In the genomic region with DNA sequence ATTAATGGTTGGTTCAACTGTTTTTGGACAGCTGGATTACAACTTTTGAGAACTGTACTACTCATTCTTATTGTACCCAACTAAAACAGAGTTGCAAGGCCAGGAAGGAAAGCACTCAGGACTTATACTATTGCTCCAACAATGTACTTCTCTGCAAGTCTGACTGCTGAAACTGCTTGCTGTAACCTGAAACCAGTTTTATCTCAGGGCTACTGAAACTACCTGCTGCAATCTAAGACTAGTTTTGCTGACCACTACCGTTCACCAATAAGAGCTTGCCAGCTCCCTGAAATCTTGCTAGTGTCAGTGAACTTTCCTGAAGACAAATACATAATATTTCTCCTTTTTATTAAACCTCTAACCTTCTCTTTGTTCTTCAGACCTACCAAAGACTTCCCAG, we compare ENCODE assay signal across 23 cellular contexts.
DNase-seq lines count a peak whose midpoint lies in the region; ATAC-seq and TF ChIP-seq lines count a peak whose summit lies in the region.
"Had no signal": no experiment of that assay in that cellular context is flagged by ENCODE, and none has a peak within 500 bp of the region (broad histone marks: within the 10 kb centered on the region; RNA-seq: fewer than 3 reads in every experiment).

No MANE protein-coding gene starts in this region.

- POLR2A ChIA-PET in IMR-90 (lab: Charles Lee; ENCODE audit: unreplicated experiment), result no interaction called here

- no peak overlapping the region for H2AK5ac ChIP-seq in IMR-90 (ENCODE audit: low read depth, low read length)

- no peaks in the 10 kb centered on the region for H3K9me3 Mint-ChIP-seq in GM23338
- H3K9me3 Mint-ChIP-seq: T-helper 1 cell treated with Interleukin-12 subunit alpha and Interleukin-12 subunit beta and Interleukin-4 antibody, amounts not matched to agents 30 μg/mL and 1 μg/mL, for 36 hours had no signal

- H3K9me3 ChIP-seq in IMR-90 (ENCODE audit: control insufficient read depth, insufficient read depth, low read length), result no peaks in the 10 kb centered on the region
- H3K9me3 ChIP-seq: lower lobe of right lung, mucosa of descending colon, prostate gland, vagina had no signal

- H4K20me1 ChIP-seq in GM23338 (replicated peaks; ENCODE audit: insufficient read depth) (no peaks in the 10 kb centered on the region), IMR-90 (ENCODE audit: insufficient read depth, low read length) (no peaks in the 10 kb centered on the region)

- no peak overlapping the region for H4K5ac ChIP-seq in IMR-90 (ENCODE audit: low read depth, low read length)

- WGBS in IMR-90 (ENCODE audit: extremely low coverage in 2 of 2, insufficient read length in 1 of 2), 2 experiments, result 14% methylated on average over 1 of the region's 1 CpG; no CpG with 5 or more reads in 1 of the 2 experiments

- no peak overlapping the region for H3K27ac Mint-ChIP-seq in GM23338
- H3K27ac Mint-ChIP-seq: activated CD4-positive, alpha-beta T cell treated with anti-CD3 and anti-CD28 coated beads for 36 hours; CD14-positive monocyte; endodermal cell; stimulated activated naive CD8-positive, alpha-beta T cell treated with anti-CD3 and anti-CD28 coated beads, Interleukin-15, Interleukin-2, amounts not matched to agents 100 ng/mL and 50 ng/mL, for 24 hours; T-helper 1 cell treated with Interleukin-12 subunit alpha and Interleukin-12 subunit beta and Interleukin-4 antibody, amounts not matched to agents 30 μg/mL and 1 μg/mL, for 36 hours had no signal

- H3K4ac ChIP-seq in IMR-90 (ENCODE audit: low read depth, low read length), result no peak overlapping the region

- no peak overlapping the region for H2BK20ac ChIP-seq in IMR-90 (ENCODE audit: low read depth, low read length)

- DNase-seq in GM23338 (ENCODE audit: low spot score), result peak; percentile 53
- DNase-seq in IMR-90, result peak; percentile 11
- peak; percentile 10 for DNase-seq in amniotic epithelial cell (ENCODE audit: low read depth)
- peak; percentile 40 for DNase-seq in iPS DF 19.7 (ENCODE audit: low read depth, low spot score)
- no peak for DNase-seq in DMS 273 (lab: John Stamatoyannopoulos, UW; ENCODE audit: unreplicated experiment)
- DNase-seq in nucleus accumbens (lab: John Stamatoyannopoulos, UW), result no peak
- DNase-seq: activated CD4-positive, alpha-beta T cell treated with anti-CD3 and anti-CD28 coated beads for 36 hours; activated CD8-positive, alpha-beta memory T cell treated with anti-CD3 and anti-CD28 coated beads for 24 hours; activated gamma-delta T cell treated with Interleukin-2 at 50 U/mL for 16 hours; activated T-cell treated with anti-CD3 and anti-CD28 coated beads, Interleukin-2, amount 50 U/mL, for 1 hour; endodermal cell; kidney; lower lobe of right lung; mucosa of descending colon; NCI-H1048 had no signal

- H2AFZ ChIP-seq in GM23338 (peak overlapping the region; percentile 83; the same call in 1 of the 2 replicates), IMR-90 (replicated peaks; ENCODE audit: low read length, poor library complexity) (no peak overlapping the region)

- H3K27me3 ChIP-seq in GM23338 (ENCODE audit: insufficient read depth) (no peaks in the 10 kb centered on the region), IMR-90 (ENCODE audit: control insufficient read depth, insufficient read depth, low read length) (peaks cover 24% of the 10 kb centered on the region)
- H3K27me3 ChIP-seq: vagina had no signal

- dilution Hi-C loops in IMR-90 (cut with HindIII; ENCODE audit: low sequenced_read_pairs, unreplicated experiment), result no loop called here

- no peak overlapping the region for H3K9ac ChIP-seq in IMR-90 (ENCODE audit: low read depth, low read length)

- no peak overlapping the region for H3K18ac ChIP-seq in IMR-90 (ENCODE audit: low read depth, low read length)

- no peak for TF ChIP-seq RAD21 in IMR-90 (IDR thresholded peaks at IDR 0.05; ENCODE audit: low read length)

- no TSS peak for BruUV-seq in IMR-90 (replicated peaks; lab: Mats Ljungman, UMichigan)

- H3K36me3 Mint-ChIP-seq in GM23338 (ENCODE audit: low read depth), result no peaks in the 10 kb centered on the region
- H3K36me3 Mint-ChIP-seq: CD14-positive monocyte had no signal

- no peaks in the 10 kb centered on the region for H3K27me3 Mint-ChIP-seq in GM23338 (ENCODE audit: insufficient read depth, low read depth, poor library complexity)

- in situ Hi-C loops in IMR-90 (cut with MboI; ENCODE audit: low sequenced_read_pairs), result no loop called here

- H3K4me2 ChIP-seq in GM23338, result no peak overlapping the region
- no peak overlapping the region for H3K4me2 ChIP-seq in IMR-90 (ENCODE audit: low read depth, low read length)

- H3F3A ChIP-seq in GM23338 (replicated peaks; ENCODE audit: low read depth), result no peaks in the 10 kb centered on the region

- intact Hi-C loops in IMR-90 (cut with micrococcal nuclease), result no loop called here

- H3K79me2 ChIP-seq in GM23338 (replicated peaks; ENCODE audit: insufficient read depth), result no peaks in the 10 kb centered on the region

- H3K27ac ChIP-seq in GM23338 (ENCODE audit: low read depth) (no peak overlapping the region), IMR-90 (ENCODE audit: insufficient read depth, low read length) (no peak overlapping the region)
- H3K27ac ChIP-seq: lower lobe of right lung, prostate gland, SK-N-MC, vagina had no signal

- H2BK5ac ChIP-seq in IMR-90 (ENCODE audit: low read depth, low read length, poor library complexity, severe bottlenecking), result no peak overlapping the region

- no peak overlapping the region for H3K4me3 Mint-ChIP-seq in GM23338
- H3K4me3 Mint-ChIP-seq: activated CD4-positive, alpha-beta T cell treated with anti-CD3 and anti-CD28 coated beads for 36 hours; CD14-positive monocyte; endodermal cell; neural crest cell; stimulated activated naive CD8-positive, alpha-beta T cell treated with anti-CD3 and anti-CD28 coated beads, Interleukin-15, Interleukin-2, amounts not matched to agents 100 ng/mL and 50 ng/mL, for 24 hours; T-helper 1 cell treated with Interleukin-12 subunit alpha and Interleukin-12 subunit beta and Interleukin-4 antibody, amounts not matched to agents 30 μg/mL and 1 μg/mL, for 36 hours had no signal

- no peak overlapping the region for H3K56ac ChIP-seq in IMR-90 (ENCODE audit: extremely low read depth, insufficient read depth, low read length)

- peaks cover 3% of the 10 kb centered on the region; the same call in 1 of the 3 replicates for H3K4me1 Mint-ChIP-seq in GM23338
- H3K4me1 Mint-ChIP-seq: activated CD4-positive, alpha-beta T cell treated with anti-CD3 and anti-CD28 coated beads for 36 hours; CD14-positive monocyte; endodermal cell had no signal

- H3K14ac ChIP-seq in IMR-90 (replicated peaks; ENCODE audit: low read depth, low read length), result no peak overlapping the region

- H2BK15ac ChIP-seq in IMR-90 (ENCODE audit: low read depth, low read length), result no peak overlapping the region

- no peaks in the 10 kb centered on the region for H3K9me1 ChIP-seq in IMR-90 (ENCODE audit: insufficient read depth, low read length)

- ATAC-seq in GM23338, result peak; percentile 74
- ATAC-seq in IMR-90 (ENCODE audit: low read depth), result no peak
- no peak for ATAC-seq in activated CD4-positive, CD25-positive, alpha-beta regulatory T cell treated with anti-CD3 and anti-CD28 coated beads, Interleukin-2, amount 50 U/mL, for 24 hours
- ATAC-seq: activated CD4-positive, alpha-beta T cell treated with anti-CD3 and anti-CD28 coated beads for 36 hours; lower lobe of right lung had no signal

- no peak overlapping the region for H3K23ac ChIP-seq in IMR-90 (ENCODE audit: low read depth, low read length)

- H3K9me2 ChIP-seq in GM23338 (ENCODE audit: insufficient read depth), result peaks cover 3% of the 10 kb centered on the region; the same call in 1 of the 2 replicates

- H3K4me1 ChIP-seq in GM23338 (ENCODE audit: insufficient read depth) (no peaks in the 10 kb centered on the region), IMR-90 (ENCODE audit: control insufficient read depth, insufficient read depth, low read length) (no peaks in the 10 kb centered on the region)
- H3K4me1 ChIP-seq: lower lobe of right lung, prostate gland, vagina had no signal

- no peak overlapping the region for H4K8ac ChIP-seq in IMR-90 (ENCODE audit: low read depth in 2 of 2, low read length in 2 of 2)

- H3K36me3 ChIP-seq in GM23338 (ENCODE audit: insufficient read depth), result no peaks in the 10 kb centered on the region
- H3K36me3 ChIP-seq in IMR-90 (ENCODE audit: control insufficient read depth, insufficient read depth, low read length), result no peaks in the 10 kb centered on the region
- H3K36me3 ChIP-seq: lower lobe of right lung, prostate gland, vagina had no signal

- no peak for TF ChIP-seq CTCF in GM23338 (conservative IDR thresholded peaks at IDR 0.05; ENCODE audit: low read depth in 2 of 2)
- no peak for TF ChIP-seq CTCF in IMR-90 (conservative IDR thresholded peaks at IDR 0.05; ENCODE audit: low read depth, low read length)

- H4K91ac ChIP-seq in IMR-90 (ENCODE audit: insufficient read depth, low read depth, low read length), result no peak overlapping the region

- H2AK9ac ChIP-seq in IMR-90 (replicated peaks; ENCODE audit: low read depth, low read length, poor library complexity), result no peak overlapping the region

- H3K79me1 ChIP-seq in IMR-90 (ENCODE audit: low read depth in 1 of 2, low read length in 2 of 2), result no peaks in the 10 kb centered on the region

- H3K4me3 ChIP-seq in GM23338 (no peak overlapping the region), IMR-90 (ENCODE audit: insufficient read depth, low read depth, low read length) (no peak overlapping the region)
- H3K4me3 ChIP-seq: lower lobe of right lung, mucosa of descending colon, prostate gland, SK-N-MC, vagina had no signal

- no peak overlapping the region for H2BK120ac ChIP-seq in IMR-90 (ENCODE audit: low read depth, low read length)

- CTCF ChIA-PET in IMR-90 (lab: Yijun Ruan, JAX), result no interaction called here

- no peak for TF ChIP-seq POLR2A in IMR-90 (IDR thresholded peaks at IDR 0.05; ENCODE audit: low read depth, low read length)

TF ChIP-seq in GM23338, 12 proteins besides CTCF, POLR2A, EP300 and RAD21 (continues in another document):
- no peak for TF ChIP-seq POLR2AphosphoS5 (IDR thresholded peaks at IDR 0.05; ENCODE audit: low read depth)

TF ChIP-seq in IMR-90, 13 proteins besides CTCF, POLR2A, EP300 and RAD21 (continues in another document):
- TF ChIP-seq, protein P1, sequence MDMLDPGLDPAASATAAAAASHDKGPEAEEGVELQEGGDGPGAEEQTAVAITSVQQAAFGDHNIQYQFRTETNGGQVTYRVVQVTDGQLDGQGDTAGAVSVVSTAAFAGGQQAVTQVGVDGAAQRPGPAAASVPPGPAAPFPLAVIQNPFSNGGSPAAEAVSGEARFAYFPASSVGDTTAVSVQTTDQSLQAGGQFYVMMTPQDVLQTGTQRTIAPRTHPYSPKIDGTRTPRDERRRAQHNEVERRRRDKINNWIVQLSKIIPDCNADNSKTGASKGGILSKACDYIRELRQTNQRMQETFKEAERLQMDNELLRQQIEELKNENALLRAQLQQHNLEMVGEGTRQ (IDR thresholded peaks at IDR 0.05; ENCODE audit: low read depth, low read length), result no peak
- TF ChIP-seq CHD1 (IDR thresholded peaks at IDR 0.05; ENCODE audit: low read depth, low read length), result no peak
- TF ChIP-seq MAZ (IDR thresholded peaks at IDR 0.05; ENCODE audit: borderline replicate concordance, low read depth, low read length), result no peak
- TF ChIP-seq RFX5 (IDR thresholded peaks at IDR 0.05; ENCODE audit: low read depth, low read length), result no peak
- TF ChIP-seq CEBPB (IDR thresholded peaks at IDR 0.05; ENCODE audit: low read depth, low read length), result no peak
- TF ChIP-seq FOS (IDR thresholded peaks at IDR 0.05; ENCODE audit: low read depth, low read length), result no peak

Comparison
In these comparisons a context has a peak if more than half of its experiments do, and no peak if none do; other contexts are left out.
1. DNase-seq: peak in GM23338 (single experiment), IMR-90 (single experiment), amniotic epithelial cell (single experiment) and iPS DF 19.7 (single experiment); none in DMS 273 (single experiment) and nucleus accumbens (0 of 56).